In the genomic region with DNA sequence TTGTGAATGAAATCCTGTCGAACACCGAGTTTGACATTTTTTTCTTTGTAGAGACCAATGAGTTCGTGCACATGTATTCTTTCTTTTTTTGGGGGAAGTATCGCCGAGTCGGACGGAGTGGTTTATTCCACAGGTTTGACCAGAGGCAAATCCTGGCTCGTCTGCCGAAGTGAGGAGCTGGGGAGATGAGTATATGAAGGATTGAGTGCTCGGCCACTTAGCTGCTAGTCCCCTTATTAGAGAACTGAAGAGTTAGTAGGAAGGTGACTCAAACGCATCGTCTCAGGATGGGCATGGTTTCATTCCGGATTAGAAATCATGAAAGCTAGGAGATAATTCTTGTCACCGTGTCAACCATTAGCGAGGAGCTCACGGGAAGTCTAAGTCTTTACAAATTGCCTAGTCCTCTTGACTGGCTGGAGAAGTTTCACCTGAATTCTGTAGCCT, we compare ENCODE assay signal across 8 cellular contexts.
A peak's percentile ranks its signal among the peaks of the same experiment; 100 is the strongest.
DNase-seq lines count a peak whose midpoint lies in the region; ATAC-seq, FAIRE-seq and TF ChIP-seq lines count a peak whose summit lies in the region.

No MANE protein-coding gene starts in this region.

- peak overlapping the region; percentile 80 for H3K4me3 ChIP-seq in HUES48 (ENCODE audit: low read depth, low read length)
- peak overlapping the region; percentile 61 for H3K4me3 ChIP-seq in choroid plexus epithelial cell (ENCODE audit: low read depth, low read length)
- no peak overlapping the region for H3K4me3 ChIP-seq in mucosa of descending colon

- H3K9me3 ChIP-seq in HUES48 (ENCODE audit: control insufficient read depth, insufficient read depth, low read length): peaks cover 8% of the 10 kb centered on the region
- H3K9me3 ChIP-seq in mucosa of descending colon: no peaks in the 10 kb centered on the region

- H3K4me3 Mint-ChIP-seq in CD14-positive monocyte (peak overlapping the region; percentile 72 to 86), naive B cell (peak overlapping the region; percentile 69 to 90 (median 88))

- H3K9me3 Mint-ChIP-seq in CD14-positive monocyte: peaks cover 0 to 13% (median 4%) of the 10 kb centered on the region in 7 donors
- H3K9me3 Mint-ChIP-seq in naive B cell: peaks cover 2 to 10% (median 8%) of the 10 kb centered on the region in 7 donors

- H3K36me3 Mint-ChIP-seq in CD14-positive monocyte (no peaks in the 10 kb centered on the region), naive B cell (no peaks in the 10 kb centered on the region)

- H3K4me1 Mint-ChIP-seq in CD14-positive monocyte (peaks cover 20% of the 10 kb centered on the region), naive B cell (peaks cover 13 to 24% (median 19%) of the 10 kb centered on the region in 3 donors)

- no peak overlapping the region for H3K27ac Mint-ChIP-seq in CD14-positive monocyte
- no peak overlapping the region for H3K27ac Mint-ChIP-seq in naive B cell

- DNase-seq in CD14-positive monocyte (ENCODE audit: low spot score): no peak
- DNase-seq in GM19239 (ENCODE audit: insufficient read length, low spot score): no peak
- DNase-seq in choroid plexus epithelial cell (ENCODE audit: low read depth): peak; percentile 13
- no peak for DNase-seq in naive B cell
- DNase-seq in mucosa of descending colon: no peak
- DNase-seq in NK-92 treated with Interleukin-12 subunit alpha and Interleukin-12 subunit beta, amount 100 ng/mL, for 24 hours (lab: John Stamatoyannopoulos, UW): no peak
- no peak for DNase-seq in activated gamma-delta T cell treated with Interleukin-2 at 50 U/mL for 16 hours

- ATAC-seq in naive B cell (ENCODE audit: low read depth in 2 of 2) (no peak), mucosa of descending colon (no peak)

- H3K36me3 ChIP-seq in HUES48 (ENCODE audit: control insufficient read depth, insufficient read depth, low read length) (no peaks in the 10 kb centered on the region), mucosa of descending colon (ENCODE audit: low read depth) (no peaks in the 10 kb centered on the region)

- peaks cover 17% of the 10 kb centered on the region for H3K4me1 ChIP-seq in HUES48 (ENCODE audit: control insufficient read depth, insufficient read depth, low read length)
- H3K4me1 ChIP-seq in mucosa of descending colon (ENCODE audit: low read depth): peaks cover 24% of the 10 kb centered on the region

- H3K27me3 Mint-ChIP-seq in CD14-positive monocyte (ENCODE audit: low read depth in 3 of 3) (peaks cover 29 to 44% (median 38%) of the 10 kb centered on the region in 3 donors), naive B cell (peaks cover 7 to 42% (median 29%) of the 10 kb centered on the region in 3 donors)

- no peak overlapping the region; the same call in 1 of the 2 replicates for H3K9ac ChIP-seq in HUES48 (ENCODE audit: low read depth, low read length)

- H3K27me3 ChIP-seq in HUES48 (ENCODE audit: control insufficient read depth, insufficient read depth, low read length): peaks cover 28% of the 10 kb centered on the region

- no peak overlapping the region for H3K27ac ChIP-seq in HUES48 (ENCODE audit: low read depth, low read length)

- TF ChIP-seq CTCF in CD14-positive monocyte (IDR thresholded peaks at IDR 0.05) (no peak), choroid plexus epithelial cell (conservative IDR thresholded peaks at IDR 0.05; ENCODE audit: low read depth, low read length) (no peak), mucosa of descending colon (IDR thresholded peaks at IDR 0.05) (no peak)

- intact Hi-C loops in CD14-positive monocyte (cut with micrococcal nuclease) (no loop called here), mucosa of descending colon (cut with DNase I, micrococcal nuclease) (no loop called here)

- peak; percentile 88 for FAIRE-seq in GM19239 (lab: Jason Lieb, UNC)
